23 cellular contexts compared by ENCODE assay signal in the genomic region with DNA sequence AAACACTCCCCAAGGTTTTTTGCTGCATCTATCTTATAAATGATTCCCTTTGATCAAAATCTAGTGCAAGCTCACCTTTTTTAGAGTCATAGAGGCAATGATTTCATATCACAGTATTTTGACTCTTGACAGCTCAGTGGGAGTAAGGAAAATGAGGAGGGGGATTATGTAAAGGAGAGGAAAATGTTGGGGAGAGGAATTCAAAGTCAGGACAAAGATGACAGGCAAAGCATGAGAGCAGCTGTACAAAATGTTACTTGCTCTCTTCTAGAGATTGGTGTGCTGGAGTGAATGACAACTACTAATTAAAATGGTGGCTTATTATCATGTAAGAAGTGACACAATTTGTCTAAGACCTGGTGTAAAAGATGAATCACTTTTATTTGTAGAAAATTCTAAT.
"Had no signal": no experiment of that assay in that cellular context is flagged by ENCODE, and none has a peak within 500 bp of the region (broad histone marks: within the 10 kb centered on the region; RNA-seq: fewer than 3 reads in every experiment).

No MANE protein-coding gene starts in this region.

- DNase-seq: colonic mucosa; cortex of kidney; dermis blood vessel endothelial cell; dorsolateral prefrontal cortex; effector CD4-positive, alpha-beta T cell; effector CD8-positive, alpha-beta T cell; effector memory CD4-positive, alpha-beta T cell; effector memory CD8-positive, alpha-beta T cell; endodermal cell; erythroblast; esophagus squamous epithelium; foreskin fibroblast; foreskin keratinocyte; foreskin melanocyte; gastrocnemius medialis; glutamatergic neuron; heart left ventricle; heart right ventricle had no signal

- ATAC-seq: effector memory CD8-positive, alpha-beta T cell; esophagus mucosa; foreskin keratinocyte; gastrocnemius medialis; gastroesophageal sphincter; heart left ventricle; heart right ventricle had no signal

- H3K27ac ChIP-seq: colonic mucosa, coronary artery, dorsolateral prefrontal cortex, epithelial cell of prostate, esophagus muscularis mucosa, esophagus squamous epithelium, foreskin keratinocyte, gastrocnemius medialis, gastroesophageal sphincter, heart left ventricle, heart right ventricle had no signal
